In the genomic region with DNA sequence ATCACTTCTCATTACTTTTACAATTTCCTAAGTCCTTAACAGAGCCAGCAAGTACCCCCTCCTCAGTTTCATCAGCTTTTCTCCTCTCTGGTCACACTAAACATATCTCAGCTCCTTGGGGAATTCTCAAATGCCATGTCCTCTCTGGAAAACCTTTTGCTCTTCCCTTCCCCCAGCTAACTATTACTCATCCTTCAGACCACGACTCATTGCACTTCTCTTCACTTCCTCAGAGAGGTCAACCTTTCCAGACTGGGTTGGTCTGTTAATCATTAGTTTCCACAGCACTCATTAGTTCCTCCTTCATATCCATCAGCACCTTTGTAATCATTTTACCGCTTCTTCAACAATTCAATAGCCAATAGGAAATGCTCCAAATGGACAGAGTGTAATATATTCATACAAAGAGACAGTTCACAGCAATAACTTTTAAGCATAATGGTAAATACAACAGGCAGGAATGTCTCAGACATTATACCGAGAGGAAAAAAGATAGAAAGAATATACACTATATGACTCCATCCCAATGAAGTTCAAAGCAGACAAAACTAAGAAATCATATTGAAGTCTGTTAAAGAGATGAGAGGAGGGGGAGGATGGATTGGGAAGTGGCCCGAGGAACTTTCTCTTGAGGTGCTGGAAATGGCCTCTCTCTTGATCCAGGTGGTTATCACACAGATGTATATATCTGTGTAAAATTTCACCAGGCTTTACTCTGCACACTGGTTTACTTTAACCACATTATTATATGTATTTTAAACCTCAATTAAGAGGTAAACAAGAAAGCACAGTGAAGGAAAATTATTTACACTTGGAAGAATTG, we compare ENCODE assay signal across 8 cellular contexts.
DNase-seq lines count a peak whose midpoint lies in the region; ATAC-seq and TF ChIP-seq lines count a peak whose summit lies in the region.

No MANE protein-coding gene starts in this region.

- DNase-seq in NCI-H69 (lab: John Stamatoyannopoulos, UW), result peak; percentile 68
- DNase-seq in islet precursor cell, result peak; percentile 57
- DNase-seq in effector memory CD8-positive, alpha-beta T cell, result no peak
- DNase-seq in cerebellar nuclear complex (lab: John Stamatoyannopoulos, UW), result no peak
- DNase-seq in activated CD4-positive, alpha-beta T cell treated with anti-CD3 and anti-CD28 coated beads, Interleukin-2, amount 50 U/mL, for 4 hours, result no peak
- no peak for DNase-seq in NCI-H774 (lab: John Stamatoyannopoulos, UW)

- H3K9me3 Mint-ChIP-seq in effector memory CD8-positive, alpha-beta T cell, result no peaks in the 10 kb centered on the region

- no peak overlapping the region for H3K4me3 Mint-ChIP-seq in effector memory CD8-positive, alpha-beta T cell

- no peaks in the 10 kb centered on the region for H3K27me3 Mint-ChIP-seq in effector memory CD8-positive, alpha-beta T cell

- peaks cover 3 to 17% of the 10 kb centered on the region in 2 donors for H3K4me1 Mint-ChIP-seq in effector memory CD8-positive, alpha-beta T cell (ENCODE audit: low read depth in 2 of 2)

- no peak for TF ChIP-seq POLR2A in GM18505 (IDR thresholded peaks at IDR 0.05; ENCODE audit: borderline replicate concordance, extremely low read depth, insufficient read depth, insufficient read length)

- ATAC-seq in GM18505 (IDR thresholded peaks at IDR 0.05; ENCODE audit: unreplicated experiment) (peak; percentile 97), HG02610 (IDR thresholded peaks at IDR 0.05; ENCODE audit: unreplicated experiment) (peak; percentile 98)
- ATAC-seq in effector memory CD8-positive, alpha-beta T cell (replicated peaks), result no peak

- H3K36me3 Mint-ChIP-seq in effector memory CD8-positive, alpha-beta T cell (ENCODE audit: insufficient read depth), result peaks cover 22% of the 10 kb centered on the region

- no peak overlapping the region for H3K27ac Mint-ChIP-seq in effector memory CD8-positive, alpha-beta T cell

Comparison
In these comparisons a context has a peak if more than half of its experiments do, and no peak if none do; other contexts are left out.
1. DNase-seq: peak in NCI-H69 (single experiment) and islet precursor cell (single experiment); none in effector memory CD8-positive, alpha-beta T cell (0 of 3), cerebellar nuclear complex (0 of 2), activated CD4-positive, alpha-beta T cell treated with anti-CD3 and anti-CD28 coated beads, Interleukin-2, amount 50 U/mL, for 4 hours (0 of 2) and NCI-H774 (single experiment).